In the genomic region with DNA sequence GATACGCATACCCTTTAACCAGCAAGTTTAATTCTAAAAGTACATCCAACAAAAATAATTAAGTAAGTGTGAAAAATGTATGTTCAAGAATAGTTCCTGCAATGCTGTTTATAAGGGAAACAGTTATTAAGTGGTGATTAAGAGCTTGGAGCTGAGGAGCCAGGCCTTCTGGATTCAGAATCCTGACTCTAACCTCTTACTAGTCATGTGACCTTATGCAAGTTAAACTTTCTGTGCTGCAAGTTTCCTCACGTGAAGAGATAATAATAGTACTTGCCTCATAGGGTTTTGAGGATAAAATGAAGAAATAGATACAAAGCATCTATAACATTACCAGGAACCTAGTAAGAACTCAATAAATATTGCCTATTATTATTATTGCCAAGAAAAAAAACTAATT, we compare ENCODE assay signal across 16 cellular contexts.
DNase-seq lines count a peak whose midpoint lies in the region; ATAC-seq and TF ChIP-seq lines count a peak whose summit lies in the region.
"Had no signal": no experiment of that assay in that cellular context is flagged by ENCODE, and none has a peak within 500 bp of the region (broad histone marks: within the 10 kb centered on the region; RNA-seq: fewer than 3 reads in every experiment).

No MANE protein-coding gene starts in this region.

- no peak for TF ChIP-seq EP300 in esophagus muscularis mucosa (IDR thresholded peaks at IDR 0.05)

- H3K27me3 ChIP-seq in GM23248 (replicated peaks; ENCODE audit: insufficient read depth), result no peaks in the 10 kb centered on the region
- H3K27me3 ChIP-seq in esophagus muscularis mucosa, result no peaks in the 10 kb centered on the region
- H3K27me3 ChIP-seq in right atrium auricular region, result no peaks in the 10 kb centered on the region
- H3K27me3 ChIP-seq: BLaER1 had no signal

- H3K79me2 ChIP-seq in GM23248 (ENCODE audit: insufficient read depth), result no peaks in the 10 kb centered on the region

- 73 to 84% methylated on average over 2 of the region's 2 CpGs for WGBS in GM23248 (ENCODE audit: low coverage in 1 of 2, low lambda C conversion rate in 2 of 2, missing lambda C conversion rate in 2 of 2), 2 experiments
- WGBS in esophagus muscularis mucosa, result 43% methylated on average over 2 of the region's 2 CpGs

- intact Hi-C loops in esophagus muscularis mucosa (cut with DNase I), result no loop called here

- no peaks in the 10 kb centered on the region for H3K9me3 ChIP-seq in GM23248 (ENCODE audit: low read depth)
- no peaks in the 10 kb centered on the region for H3K9me3 ChIP-seq in esophagus muscularis mucosa
- no peaks in the 10 kb centered on the region for H3K9me3 ChIP-seq in right atrium auricular region
- H3K9me3 ChIP-seq: BLaER1, Caco-2 had no signal

- H3K4me2 ChIP-seq in GM23248 (ENCODE audit: unreplicated experiment), result no peak overlapping the region
- H3K4me2 ChIP-seq: BLaER1 had no signal

- H3K36me3 ChIP-seq in GM23248 (ENCODE audit: low read depth), result no peaks in the 10 kb centered on the region
- no peaks in the 10 kb centered on the region for H3K36me3 ChIP-seq in esophagus muscularis mucosa
- no peaks in the 10 kb centered on the region for H3K36me3 ChIP-seq in right atrium auricular region
- H3K36me3 ChIP-seq: BLaER1 had no signal

- H3K4me3 ChIP-seq in GM23248 (no peak overlapping the region), choroid plexus epithelial cell (ENCODE audit: low read depth, low read length) (no peak overlapping the region), esophagus muscularis mucosa (no peak overlapping the region), right atrium auricular region (no peak overlapping the region)
- H3K4me3 ChIP-seq: BLaER1 had no signal

- H3F3A ChIP-seq in GM23248 (ENCODE audit: insufficient read depth), result no peaks in the 10 kb centered on the region

- no peak for ATAC-seq in GM21786 (IDR thresholded peaks at IDR 0.05; ENCODE audit: unreplicated experiment)
- ATAC-seq: CD8-positive, alpha-beta T cell had no signal

- TF ChIP-seq POLR2A in esophagus muscularis mucosa (IDR thresholded peaks at IDR 0.05; ENCODE audit: low read depth), result no peak

- no peak overlapping the region for H3K9ac ChIP-seq in GM23248
- H3K9ac ChIP-seq: BLaER1 had no signal

- no peak overlapping the region for H2AFZ ChIP-seq in GM23248

- H4K20me1 ChIP-seq in GM23248 (ENCODE audit: insufficient read depth), result no peaks in the 10 kb centered on the region
- H4K20me1 ChIP-seq: BLaER1 had no signal

- in situ Hi-C loops in GM23248 (cut with MboI), result no loop called here

- H3K9me2 ChIP-seq in GM23248 (ENCODE audit: insufficient read depth), result no peaks in the 10 kb centered on the region

- H3K27ac ChIP-seq in GM23248 (no peak overlapping the region), esophagus muscularis mucosa (replicated peaks in 1 of 4) (peak overlapping the region in 1 of 4 donors; percentile 34), right atrium auricular region (no peak overlapping the region)
- H3K27ac ChIP-seq: 22Rv1, BLaER1, C4-2B had no signal

- H3K4me1 ChIP-seq in GM23248 (ENCODE audit: insufficient read depth) (no peaks in the 10 kb centered on the region), esophagus muscularis mucosa (peaks cover 0 to 10% (median 6%) of the 10 kb centered on the region in 4 donors), right atrium auricular region (no peaks in the 10 kb centered on the region)
- H3K4me1 ChIP-seq: BLaER1, Caco-2 had no signal

- TF ChIP-seq CTCF in choroid plexus epithelial cell (conservative IDR thresholded peaks at IDR 0.05; ENCODE audit: low read depth, low read length) (no peak), esophagus muscularis mucosa (IDR thresholded peaks at IDR 0.05) (no peak), right atrium auricular region (IDR thresholded peaks at IDR 0.05) (no peak)

- DNase-seq in GM23248 (peak; percentile 5), NCI-H82 treated with DMSO at 0.1 percent for 48 hours (lab: John Stamatoyannopoulos, UW; ENCODE audit: unreplicated experiment) (peak; percentile 17), choroid plexus epithelial cell (ENCODE audit: low read depth) (peak; percentile 54), esophagus muscularis mucosa (ENCODE audit: extremely low spot score) (no peak), right atrium auricular region (ENCODE audit: low spot score) (no peak)
- DNase-seq: Caco-2; CD4-positive, CD25-positive, alpha-beta regulatory T cell; CD8-positive, alpha-beta T cell; DMS153; DND-41; H7; HCEC 1CT had no signal

Comparison
In these comparisons a context has a peak if more than half of its experiments do, and no peak if none do; other contexts are left out.
1. DNase-seq: peak in GM23248 (single experiment), NCI-H82 treated with DMSO at 0.1 percent for 48 hours (single experiment) and choroid plexus epithelial cell (single experiment); none in esophagus muscularis mucosa (single experiment) and right atrium auricular region (single experiment).